Comparison of ENCODE assay signal across 13 cellular contexts in genomic region chr16:1687427-1688316, GRCh38. TPM values are rescaled to one million over a fixed set of nuclear protein-coding genes. Genes with fewer than 3 reads are reported as not detected.
DNase-seq lines count a peak whose midpoint lies in the region; ATAC-seq and TF ChIP-seq lines count a peak whose summit lies in the region.
"Had no signal": no experiment of that assay in that cellular context is flagged by ENCODE, and none has a peak within 500 bp of the region (broad histone marks: within the 10 kb centered on the region; RNA-seq: fewer than 3 reads in every experiment).

No MANE protein-coding gene starts in this region.

- CTCF ChIA-PET in RWPE1 (lab: Yijun Ruan, JAX) = no interaction called here

- TF ChIP-seq CTCF in RWPE1 (conservative IDR thresholded peaks at IDR 0.05; ENCODE audit: low read depth) = no peak

- POLR2A ChIA-PET in RWPE1 (lab: Yijun Ruan, JAX; ENCODE audit: low non-redundant PET) = no interaction called here

- peak overlapping the region; percentile 87 for H3K27ac ChIP-seq in RWPE1
- H3K27ac ChIP-seq: BLaER1 had no signal

- peak; percentile 90 for DNase-seq in DMS79 treated with DMSO at 0.1 percent for 48 hours (lab: John Stamatoyannopoulos, UW)
- no peak for DNase-seq in RWPE1 (ENCODE audit: low spot score)
- peak; percentile 87 for DNase-seq in renal cortical epithelial cell (ENCODE audit: low read depth)
- no peak for DNase-seq in NCI-H2227 (lab: John Stamatoyannopoulos, UW; ENCODE audit: unreplicated experiment)
- no peak for DNase-seq in LoVo (ENCODE audit: low spot score)
- DNase-seq in activated CD4-positive, alpha-beta T cell treated with anti-CD3 and anti-CD28 coated beads for 1 hour = no peak
- DNase-seq: activated CD8-positive, alpha-beta memory T cell treated with anti-CD3 and anti-CD28 coated beads for 24 hours; activated effector memory CD4-positive, alpha-beta T cell treated with anti-CD3 and anti-CD28 coated beads, Interleukin-2, amount 50 U/mL, for 16 hours; NCI-H1105 treated with DMSO at 0.1 percent for 48 hours; NCI-H446 treated with DMSO at 0.1 percent for 48 hours had no signal

- peak; percentile 37 for ATAC-seq in esophagus mucosa
- ATAC-seq: stimulated activated memory B cell treated with anti-CD40 and anti-IgM and Interleukin-4, amounts not matched to agents 10 μg/mL and 1 μg/mL and 100 μg/mL, for 72 hours had no signal

RNA-seq across cellular contexts. Expression of gene JPT2, which starts 9.6 kb away (rescaled TPM):
- total RNA-seq in esophagus mucosa (79.3 TPM), renal cortical epithelial cell (149 and 284 TPM in 2 replicates)

RNA-seq across cellular contexts. Expression of gene MAPK8IP3, which starts 18.3 kb away (rescaled TPM):
- total RNA-seq in esophagus mucosa (16.3 TPM), renal cortical epithelial cell (22.9 and 40.0 TPM in 2 replicates)

Comparison
In these comparisons a context has a peak if more than half of its experiments do, and no peak if none do; other contexts are left out.
1. DNase-seq: peak in DMS79 treated with DMSO at 0.1 percent for 48 hours (single experiment) and renal cortical epithelial cell (single experiment); none in RWPE1 (single experiment), NCI-H2227 (single experiment), LoVo (single experiment) and activated CD4-positive, alpha-beta T cell treated with anti-CD3 and anti-CD28 coated beads for 1 hour (single experiment).